ENCODE assay signal across 1 cellular context in the genomic region with DNA sequence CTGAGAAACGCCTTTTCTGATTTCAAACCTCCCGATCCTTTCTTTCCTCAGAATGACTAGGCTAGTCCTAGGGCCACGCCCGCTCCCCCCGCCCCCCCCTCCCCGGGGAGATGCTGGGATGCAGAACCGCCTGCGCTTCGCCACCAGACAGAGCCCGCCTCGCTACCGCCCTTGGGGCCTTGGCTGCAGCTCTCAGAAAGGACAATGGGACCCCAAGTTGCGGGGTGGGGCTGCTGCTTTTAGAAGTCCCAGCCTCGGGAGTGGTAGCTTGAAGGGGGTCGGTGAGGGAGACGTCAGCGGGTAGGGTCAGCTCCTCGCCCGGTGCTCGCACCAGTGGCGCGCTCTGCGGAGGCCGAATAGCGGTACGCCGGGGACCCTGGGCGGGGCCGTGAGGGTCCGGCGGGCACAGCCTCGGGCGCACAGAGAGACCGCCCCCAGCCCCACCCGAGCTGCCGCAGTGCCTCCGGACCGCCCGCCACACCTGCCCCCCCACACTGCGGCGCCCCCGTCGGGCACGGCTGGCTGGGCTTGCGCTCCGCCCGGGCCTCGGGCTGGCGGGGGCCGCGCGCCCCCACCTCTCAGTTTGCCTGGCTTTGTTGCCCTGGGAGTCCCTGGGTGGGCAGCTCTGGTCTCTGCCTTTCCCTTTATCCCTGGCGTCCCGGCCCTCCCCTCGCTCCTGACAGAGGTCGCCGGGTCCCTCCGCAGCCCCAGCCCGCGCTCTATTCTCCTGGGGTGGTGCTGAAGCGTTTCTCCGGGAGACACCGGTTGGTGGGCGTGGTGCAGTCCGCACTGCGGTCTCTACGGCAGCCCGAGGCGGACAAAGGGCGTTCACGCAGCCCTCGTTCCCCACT.
TF ChIP-seq lines count a peak whose summit lies in the region.

No MANE protein-coding gene starts in this region.

TF ChIP-seq in HepG2, 621 proteins besides CTCF, POLR2A, EP300 and RAD21 (continued from another document):
- TF ChIP-seq ZNF530 (CRISPR knock-in tag; IDR thresholded peaks at IDR 0.05; ENCODE audit: low read depth), result no peak
- no peak for TF ChIP-seq ZNF737 (CRISPR knock-in tag; IDR thresholded peaks at IDR 0.05; ENCODE audit: borderline replicate concordance)
- TF ChIP-seq HNRNPL (IDR thresholded peaks at IDR 0.05; ENCODE audit: low read depth, low read length), result no peak
- peak; percentile 69; the same call in 1 of the 2 replicates for TF ChIP-seq YEATS2 (CRISPR knock-in tag; IDR thresholded peaks at IDR 0.05; ENCODE audit: borderline replicate concordance)
- TF ChIP-seq SAFB2 (CRISPR knock-in tag; IDR thresholded peaks at IDR 0.05; ENCODE audit: borderline replicate concordance, low read depth), result no peak
- TF ChIP-seq, protein P1, sequence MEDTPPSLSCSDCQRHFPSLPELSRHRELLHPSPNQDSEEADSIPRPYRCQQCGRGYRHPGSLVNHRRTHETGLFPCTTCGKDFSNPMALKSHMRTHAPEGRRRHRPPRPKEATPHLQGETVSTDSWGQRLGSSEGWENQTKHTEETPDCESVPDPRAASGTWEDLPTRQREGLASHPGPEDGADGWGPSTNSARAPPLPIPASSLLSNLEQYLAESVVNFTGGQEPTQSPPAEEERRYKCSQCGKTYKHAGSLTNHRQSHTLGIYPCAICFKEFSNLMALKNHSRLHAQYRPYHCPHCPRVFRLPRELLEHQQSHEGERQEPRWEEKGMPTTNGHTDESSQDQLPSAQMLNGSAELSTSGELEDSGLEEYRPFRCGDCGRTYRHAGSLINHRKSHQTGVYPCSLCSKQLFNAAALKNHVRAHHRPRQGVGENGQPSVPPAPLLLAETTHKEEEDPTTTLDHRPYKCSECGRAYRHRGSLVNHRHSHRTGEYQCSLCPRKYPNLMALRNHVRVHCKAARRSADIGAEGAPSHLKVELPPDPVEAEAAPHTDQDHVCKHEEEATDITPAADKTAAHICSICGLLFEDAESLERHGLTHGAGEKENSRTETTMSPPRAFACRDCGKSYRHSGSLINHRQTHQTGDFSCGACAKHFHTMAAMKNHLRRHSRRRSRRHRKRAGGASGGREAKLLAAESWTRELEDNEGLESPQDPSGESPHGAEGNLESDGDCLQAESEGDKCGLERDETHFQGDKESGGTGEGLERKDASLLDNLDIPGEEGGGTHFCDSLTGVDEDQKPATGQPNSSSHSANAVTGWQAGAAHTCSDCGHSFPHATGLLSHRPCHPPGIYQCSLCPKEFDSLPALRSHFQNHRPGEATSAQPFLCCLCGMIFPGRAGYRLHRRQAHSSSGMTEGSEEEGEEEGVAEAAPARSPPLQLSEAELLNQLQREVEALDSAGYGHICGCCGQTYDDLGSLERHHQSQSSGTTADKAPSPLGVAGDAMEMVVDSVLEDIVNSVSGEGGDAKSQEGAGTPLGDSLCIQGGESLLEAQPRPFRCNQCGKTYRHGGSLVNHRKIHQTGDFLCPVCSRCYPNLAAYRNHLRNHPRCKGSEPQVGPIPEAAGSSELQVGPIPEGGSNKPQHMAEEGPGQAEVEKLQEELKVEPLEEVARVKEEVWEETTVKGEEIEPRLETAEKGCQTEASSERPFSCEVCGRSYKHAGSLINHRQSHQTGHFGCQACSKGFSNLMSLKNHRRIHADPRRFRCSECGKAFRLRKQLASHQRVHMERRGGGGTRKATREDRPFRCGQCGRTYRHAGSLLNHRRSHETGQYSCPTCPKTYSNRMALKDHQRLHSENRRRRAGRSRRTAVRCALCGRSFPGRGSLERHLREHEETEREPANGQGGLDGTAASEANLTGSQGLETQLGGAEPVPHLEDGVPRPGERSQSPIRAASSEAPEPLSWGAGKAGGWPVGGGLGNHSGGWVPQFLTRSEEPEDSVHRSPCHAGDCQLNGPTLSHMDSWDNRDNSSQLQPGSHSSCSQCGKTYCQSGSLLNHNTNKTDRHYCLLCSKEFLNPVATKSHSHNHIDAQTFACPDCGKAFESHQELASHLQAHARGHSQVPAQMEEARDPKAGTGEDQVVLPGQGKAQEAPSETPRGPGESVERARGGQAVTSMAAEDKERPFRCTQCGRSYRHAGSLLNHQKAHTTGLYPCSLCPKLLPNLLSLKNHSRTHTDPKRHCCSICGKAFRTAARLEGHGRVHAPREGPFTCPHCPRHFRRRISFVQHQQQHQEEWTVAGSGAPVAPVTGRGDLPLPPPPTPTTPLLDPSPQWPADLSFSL (CRISPR knock-in tag; IDR thresholded peaks at IDR 0.05), result no peak
- peak; percentile 23; the same call in 1 of the 2 replicates for TF ChIP-seq ZMYM3 (CRISPR knock-in tag; IDR thresholded peaks at IDR 0.05)
- no peak for TF ChIP-seq NFE2L1 (CRISPR knock-in tag; IDR thresholded peaks at IDR 0.05; ENCODE audit: borderline replicate concordance)
- TF ChIP-seq RORA (CRISPR knock-in tag; IDR thresholded peaks at IDR 0.05), result no peak
- peak; percentile 37 for TF ChIP-seq TAF1 (CRISPR knock-in tag; IDR thresholded peaks at IDR 0.05)
- no peak for TF ChIP-seq NFKB2 (CRISPR knock-in tag; IDR thresholded peaks at IDR 0.05; ENCODE audit: borderline replicate concordance)
- TF ChIP-seq, protein P2, sequence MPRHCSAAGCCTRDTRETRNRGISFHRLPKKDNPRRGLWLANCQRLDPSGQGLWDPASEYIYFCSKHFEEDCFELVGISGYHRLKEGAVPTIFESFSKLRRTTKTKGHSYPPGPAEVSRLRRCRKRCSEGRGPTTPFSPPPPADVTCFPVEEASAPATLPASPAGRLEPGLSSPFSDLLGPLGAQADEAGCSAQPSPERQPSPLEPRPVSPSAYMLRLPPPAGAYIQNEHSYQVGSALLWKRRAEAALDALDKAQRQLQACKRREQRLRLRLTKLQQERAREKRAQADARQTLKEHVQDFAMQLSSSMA (CRISPR knock-in tag; IDR thresholded peaks at IDR 0.05), result no peak
- TF ChIP-seq, protein P3, sequence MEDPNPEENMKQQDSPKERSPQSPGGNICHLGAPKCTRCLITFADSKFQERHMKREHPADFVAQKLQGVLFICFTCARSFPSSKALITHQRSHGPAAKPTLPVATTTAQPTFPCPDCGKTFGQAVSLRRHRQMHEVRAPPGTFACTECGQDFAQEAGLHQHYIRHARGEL (CRISPR knock-in tag; IDR thresholded peaks at IDR 0.05), result no peak
- TF ChIP-seq, protein P4, sequence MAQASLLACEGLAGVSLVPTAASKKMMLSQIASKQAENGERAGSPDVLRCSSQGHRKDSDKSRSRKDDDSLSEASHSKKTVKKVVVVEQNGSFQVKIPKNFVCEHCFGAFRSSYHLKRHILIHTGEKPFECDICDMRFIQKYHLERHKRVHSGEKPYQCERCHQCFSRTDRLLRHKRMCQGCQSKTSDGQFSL (CRISPR knock-in tag; IDR thresholded peaks at IDR 0.05), result peak; percentile 73; the same call in 1 of the 2 replicates
- TF ChIP-seq, protein P5, sequence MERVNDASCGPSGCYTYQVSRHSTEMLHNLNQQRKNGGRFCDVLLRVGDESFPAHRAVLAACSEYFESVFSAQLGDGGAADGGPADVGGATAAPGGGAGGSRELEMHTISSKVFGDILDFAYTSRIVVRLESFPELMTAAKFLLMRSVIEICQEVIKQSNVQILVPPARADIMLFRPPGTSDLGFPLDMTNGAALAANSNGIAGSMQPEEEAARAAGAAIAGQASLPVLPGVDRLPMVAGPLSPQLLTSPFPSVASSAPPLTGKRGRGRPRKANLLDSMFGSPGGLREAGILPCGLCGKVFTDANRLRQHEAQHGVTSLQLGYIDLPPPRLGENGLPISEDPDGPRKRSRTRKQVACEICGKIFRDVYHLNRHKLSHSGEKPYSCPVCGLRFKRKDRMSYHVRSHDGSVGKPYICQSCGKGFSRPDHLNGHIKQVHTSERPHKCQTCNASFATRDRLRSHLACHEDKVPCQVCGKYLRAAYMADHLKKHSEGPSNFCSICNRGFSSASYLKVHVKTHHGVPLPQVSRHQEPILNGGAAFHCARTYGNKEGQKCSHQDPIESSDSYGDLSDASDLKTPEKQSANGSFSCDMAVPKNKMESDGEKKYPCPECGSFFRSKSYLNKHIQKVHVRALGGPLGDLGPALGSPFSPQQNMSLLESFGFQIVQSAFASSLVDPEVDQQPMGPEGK (CRISPR knock-in tag; IDR thresholded peaks at IDR 0.05), result peak; percentile 54
- TF ChIP-seq SMARCE1 (IDR thresholded peaks at IDR 0.05; ENCODE audit: borderline replicate concordance), result no peak
- TF ChIP-seq, protein P6, sequence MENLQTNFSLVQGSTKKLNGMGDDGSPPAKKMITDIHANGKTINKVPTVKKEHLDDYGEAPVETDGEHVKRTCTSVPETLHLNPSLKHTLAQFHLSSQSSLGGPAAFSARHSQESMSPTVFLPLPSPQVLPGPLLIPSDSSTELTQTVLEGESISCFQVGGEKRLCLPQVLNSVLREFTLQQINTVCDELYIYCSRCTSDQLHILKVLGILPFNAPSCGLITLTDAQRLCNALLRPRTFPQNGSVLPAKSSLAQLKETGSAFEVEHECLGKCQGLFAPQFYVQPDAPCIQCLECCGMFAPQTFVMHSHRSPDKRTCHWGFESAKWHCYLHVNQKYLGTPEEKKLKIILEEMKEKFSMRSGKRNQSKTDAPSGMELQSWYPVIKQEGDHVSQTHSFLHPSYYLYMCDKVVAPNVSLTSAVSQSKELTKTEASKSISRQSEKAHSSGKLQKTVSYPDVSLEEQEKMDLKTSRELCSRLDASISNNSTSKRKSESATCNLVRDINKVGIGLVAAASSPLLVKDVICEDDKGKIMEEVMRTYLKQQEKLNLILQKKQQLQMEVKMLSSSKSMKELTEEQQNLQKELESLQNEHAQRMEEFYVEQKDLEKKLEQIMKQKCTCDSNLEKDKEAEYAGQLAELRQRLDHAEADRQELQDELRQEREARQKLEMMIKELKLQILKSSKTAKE (CRISPR knock-in tag; IDR thresholded peaks at IDR 0.05; ENCODE audit: borderline replicate concordance), result no peak
- TF ChIP-seq ZFP36 (IDR thresholded peaks at IDR 0.05; ENCODE audit: borderline replicate concordance, low read depth, low read length, partially characterized antibody), result no peak
- TF ChIP-seq NCOA5 (CRISPR knock-in tag; IDR thresholded peaks at IDR 0.05), result no peak
- peak; percentile 66 for TF ChIP-seq GATAD1 (CRISPR knock-in tag; IDR thresholded peaks at IDR 0.05)
- TF ChIP-seq CBFB (CRISPR knock-in tag; IDR thresholded peaks at IDR 0.05), result no peak
- TF ChIP-seq SIN3A (IDR thresholded peaks at IDR 0.05; ENCODE audit: borderline replicate concordance, low read depth, low read length), result peak; percentile 67; the same call in 1 of the 2 replicates
- TF ChIP-seq, protein P7, sequence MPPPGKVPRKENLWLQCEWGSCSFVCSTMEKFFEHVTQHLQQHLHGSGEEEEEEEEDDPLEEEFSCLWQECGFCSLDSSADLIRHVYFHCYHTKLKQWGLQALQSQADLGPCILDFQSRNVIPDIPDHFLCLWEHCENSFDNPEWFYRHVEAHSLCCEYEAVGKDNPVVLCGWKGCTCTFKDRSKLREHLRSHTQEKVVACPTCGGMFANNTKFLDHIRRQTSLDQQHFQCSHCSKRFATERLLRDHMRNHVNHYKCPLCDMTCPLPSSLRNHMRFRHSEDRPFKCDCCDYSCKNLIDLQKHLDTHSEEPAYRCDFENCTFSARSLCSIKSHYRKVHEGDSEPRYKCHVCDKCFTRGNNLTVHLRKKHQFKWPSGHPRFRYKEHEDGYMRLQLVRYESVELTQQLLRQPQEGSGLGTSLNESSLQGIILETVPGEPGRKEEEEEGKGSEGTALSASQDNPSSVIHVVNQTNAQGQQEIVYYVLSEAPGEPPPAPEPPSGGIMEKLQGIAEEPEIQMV (CRISPR knock-in tag; IDR thresholded peaks at IDR 0.05; ENCODE audit: low read depth), result no peak
- TF ChIP-seq REL (CRISPR knock-in tag; conservative IDR thresholded peaks at IDR 0.05), result no peak
- TF ChIP-seq XRCC5 (optimal IDR thresholded peaks at IDR 0.05; ENCODE audit: low read length), result peak; percentile 32
- peak; percentile 32; the same call in 1 of the 2 replicates for TF ChIP-seq ZNF263 (CRISPR knock-in tag; IDR thresholded peaks at IDR 0.05)
- TF ChIP-seq ZNF382 (CRISPR knock-in tag; IDR thresholded peaks at IDR 0.05; ENCODE audit: borderline replicate concordance), result no peak
